ENCODE assay signal across 8 cellular contexts in genomic region chr14:96501746-96502620, GRCh38. TPM values are rescaled to one million over a fixed set of nuclear protein-coding genes. Genes with fewer than 3 reads are reported as not detected.
DNase-seq lines count a peak whose midpoint lies in the region; TF ChIP-seq lines count a peak whose summit lies in the region.

Gene PAPOLA, plus strand, starts transcription at chr14:96502382. Its CDS starts 211 bp downstream, at chr14:96502593.

- peak within 1 kb of the TSS; percentile 89 for H3K4me2 ChIP-seq in neural cell (ENCODE audit: low read length)

- peak in 2 of 4 donors; percentile 40 to 59 for TF ChIP-seq POLR2A in stomach (IDR thresholded peaks at IDR 0.05)

- TF ChIP-seq CTCF in neural cell (IDR thresholded peaks at IDR 0.05; ENCODE audit: poor library complexity, severe bottlenecking) (peak; percentile 64), stomach (IDR thresholded peaks at IDR 0.05) (peak in 3 of 7 experiments; percentile 6 to 32 (median 17))

- DNase-seq in ELR (ENCODE audit: low read depth) (peak; percentile 97), H7 (peak; percentile 94), M059J (ENCODE audit: low read depth) (peak; percentile 88), SHP77 (lab: John Stamatoyannopoulos, UW) (peak; percentile 88 to 91), fibroblast of the conjunctiva (ENCODE audit: low read depth) (peak; percentile 88), stomach (peak; percentile 96)
- peak; percentile 98 for DNase-seq in activated effector memory CD4-positive, alpha-beta T cell treated with anti-CD3 and anti-CD28 coated beads, Interleukin-2, amount 50 U/mL, for 16 hours

- peak within 1 kb of the TSS; percentile 94 for H3K9ac ChIP-seq in neural cell (ENCODE audit: low read length)

- TF ChIP-seq EP300 in neural cell (conservative IDR thresholded peaks at IDR 0.05; ENCODE audit: poor library complexity, severe bottlenecking) (no peak), stomach (IDR thresholded peaks at IDR 0.05) (no peak)

- no peaks in the 10 kb centered on the region for H3F3A ChIP-seq in neural cell (ENCODE audit: insufficient read depth, low read length, poor library complexity, severe bottlenecking)

- peaks cover 27 to 49% (median 41%) of the 10 kb centered on the region in 4 donors for H3K4me1 ChIP-seq in stomach

- peaks cover 45% of the 10 kb centered on the region for H3K79me2 ChIP-seq in neural cell (replicated peaks; ENCODE audit: insufficient read depth, low read length)

- H2AFZ ChIP-seq in neural cell (ENCODE audit: low read depth, low read length), result peak within 1 kb of the TSS; percentile 91

- no peaks in the 10 kb centered on the region for H3K9me2 ChIP-seq in neural cell (ENCODE audit: insufficient read depth, low read length)

- H3K36me3 ChIP-seq in H7 (replicated peaks; ENCODE audit: control insufficient read depth, insufficient read depth, low read length) (no peaks in the 10 kb centered on the region), neural cell (ENCODE audit: insufficient read depth, low read length) (no peaks in the 10 kb centered on the region), stomach (no peaks in the 10 kb centered on the region)

- peak within 1 kb of the TSS; percentile 100 for H3K4me3 ChIP-seq in H7 (ENCODE audit: insufficient read depth, low read depth, low read length)
- peak within 1 kb of the TSS; percentile 89 for H3K4me3 ChIP-seq in neural cell (ENCODE audit: low read length)
- H3K4me3 ChIP-seq in stomach, result peak within 1 kb of the TSS; percentile 82 to 97 (median 88)

- peak; percentile 40 for TF ChIP-seq RAD21 in neural cell (conservative IDR thresholded peaks at IDR 0.05)

- 0% methylated on average over 45 to 87 of the region's 87 CpGs for WGBS in stomach, 5 donors

- peak within 1 kb of the TSS; percentile 91 for H3K27ac ChIP-seq in neural cell (ENCODE audit: low read length)
- peak within 1 kb of the TSS; percentile 97 to 99 (median 98) for H3K27ac ChIP-seq in stomach

- H3K9me3 ChIP-seq in neural cell (ENCODE audit: low read length), result no peaks in the 10 kb centered on the region
- H3K9me3 ChIP-seq in stomach, result no peaks in the 10 kb centered on the region

- intact Hi-C loops in stomach (cut with DNase I; ENCODE audit: low total_unique reads), result no loop called here

- no peaks in the 10 kb centered on the region for H3K27me3 ChIP-seq in H7 (ENCODE audit: control insufficient read depth, insufficient read depth, low read length)
- no peaks in the 10 kb centered on the region for H3K27me3 ChIP-seq in neural cell (ENCODE audit: insufficient read depth, low read depth, low read length)
- H3K27me3 ChIP-seq in stomach, result no peaks in the 10 kb centered on the region

- no peaks in the 10 kb centered on the region for H4K20me1 ChIP-seq in neural cell (ENCODE audit: insufficient read depth)

TF ChIP-seq in neural cell, 6 proteins besides CTCF, POLR2A, EP300 and RAD21:
- TF ChIP-seq SMC3 (conservative IDR thresholded peaks at IDR 0.05; ENCODE audit: poor library complexity), result peak; percentile 45
- TF ChIP-seq TAF1 (IDR thresholded peaks at IDR 0.05; ENCODE audit: low read depth), result peak; percentile 88
- peak; percentile 78 for TF ChIP-seq REST (IDR thresholded peaks at IDR 0.05; ENCODE audit: borderline replicate concordance)
- peak; percentile 97 for TF ChIP-seq MXI1 (conservative IDR thresholded peaks at IDR 0.05; ENCODE audit: poor library complexity, severe bottlenecking)
- TF ChIP-seq POLR2AphosphoS5 (IDR thresholded peaks at IDR 0.05), result peak; percentile 94
- TF ChIP-seq EZH2 (IDR thresholded peaks at IDR 0.05; ENCODE audit: borderline replicate concordance, insufficient read depth, low read length, poor library complexity, severe bottlenecking), result no peak

RNA-seq across cellular contexts. Expression of gene PAPOLA, which starts in this region (rescaled TPM):
- 73.9 and 101 TPM in 2 replicates for total RNA-seq in H7 (2014; rRNA removed; shearing (Covaris generic))
- 56.7 and 62.4 TPM in 2 replicates for total RNA-seq in M059J (2014; rRNA removed; shearing (Covaris generic))
- polyA plus RNA-seq in neural cell (150 and 153 TPM in 2 replicates), stomach (100 to 1,000 TPM in 1 of 3 donors, 10 to 100 TPM in 2; 60.9 to 101 (median 65.2) TPM)
- polyA minus RNA-seq in neural cell, result 279 and 327 TPM in 2 replicates
- 100 to 1,000 TPM in 4 of 5 donors, 10 to 100 TPM in 1; 85.2 to 317 (median 170) TPM for total RNA-seq in stomach

Comparison
In these comparisons a context has a peak if more than half of its experiments do, and no peak if none do; other contexts are left out.
1. Peak in every context shown above with its lines: DNase-seq, H3K4me3 ChIP-seq and H3K27ac ChIP-seq.